ENCODE assay signal across 8 cellular contexts in the genomic region with DNA sequence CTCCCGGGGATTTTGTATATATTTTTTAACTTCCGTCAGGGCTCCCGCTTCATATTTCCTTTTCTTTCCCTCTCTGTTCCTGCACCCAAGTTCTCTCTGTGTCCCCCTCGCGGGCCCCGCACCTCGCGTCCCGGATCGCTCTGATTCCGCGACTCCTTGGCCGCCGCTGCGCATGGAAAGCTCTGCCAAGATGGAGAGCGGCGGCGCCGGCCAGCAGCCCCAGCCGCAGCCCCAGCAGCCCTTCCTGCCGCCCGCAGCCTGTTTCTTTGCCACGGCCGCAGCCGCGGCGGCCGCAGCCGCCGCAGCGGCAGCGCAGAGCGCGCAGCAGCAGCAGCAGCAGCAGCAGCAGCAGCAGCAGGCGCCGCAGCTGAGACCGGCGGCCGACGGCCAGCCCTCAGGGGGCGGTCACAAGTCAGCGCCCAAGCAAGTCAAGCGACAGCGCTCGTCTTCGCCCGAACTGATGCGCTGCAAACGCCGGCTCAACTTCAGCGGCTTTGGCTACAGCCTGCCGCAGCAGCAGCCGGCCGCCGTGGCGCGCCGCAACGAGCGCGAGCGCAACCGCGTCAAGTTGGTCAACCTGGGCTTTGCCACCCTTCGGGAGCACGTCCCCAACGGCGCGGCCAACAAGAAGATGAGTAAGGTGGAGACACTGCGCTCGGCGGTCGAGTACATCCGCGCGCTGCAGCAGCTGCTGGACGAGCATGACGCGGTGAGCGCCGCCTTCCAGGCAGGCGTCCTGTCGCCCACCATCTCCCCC. TPM values are rescaled to one million over a fixed set of nuclear protein-coding genes. Genes with fewer than 3 reads are reported as not detected.
DNase-seq lines count a peak whose midpoint lies in the region; ATAC-seq and TF ChIP-seq lines count a peak whose summit lies in the region.

No MANE protein-coding gene starts in this region.

- H3K9me3 ChIP-seq in GM23248 (ENCODE audit: low read depth) (no peaks in the 10 kb centered on the region), PC-3 (ENCODE audit: low read length) (no peaks in the 10 kb centered on the region), osteoblast (ENCODE audit: low read depth, low read length) (no peaks in the 10 kb centered on the region)

- in situ Hi-C loops in GM23248 (cut with MboI): no loop called here

- H3K9ac ChIP-seq in GM23248 (no peak overlapping the region), PC-3 (ENCODE audit: low read length) (no peak overlapping the region)

- H3K36me3 ChIP-seq in GM23248 (ENCODE audit: low read depth) (no peaks in the 10 kb centered on the region), PC-3 (ENCODE audit: low read depth, low read length) (no peaks in the 10 kb centered on the region), osteoblast (ENCODE audit: insufficient read depth, low read length) (no peaks in the 10 kb centered on the region)

- H3K27me3 ChIP-seq in GM23248 (replicated peaks; ENCODE audit: insufficient read depth) (peaks cover 78% of the 10 kb centered on the region), PC-3 (ENCODE audit: low read length) (peaks cover 91% of the 10 kb centered on the region), osteoblast (ENCODE audit: insufficient read depth, low read length) (peaks cover 60% of the 10 kb centered on the region)

- intact Hi-C loops in PC-3 (cut with micrococcal nuclease): no loop called here

- H3K4me3 ChIP-seq in GM23248 (peak overlapping the region; percentile 72), PC-3 (ENCODE audit: low read length) (peak overlapping the region; percentile 53), epithelial cell of proximal tubule (ENCODE audit: low read depth, low read length) (peak overlapping the region; percentile 40), osteoblast (ENCODE audit: insufficient read depth, low read length) (peak overlapping the region; percentile 55)

- H3K4me1 Mint-ChIP-seq in activated CD8-positive, alpha-beta memory T cell treated with anti-CD3 and anti-CD28 coated beads, Interleukin-2, amount 10 ng/mL, durations not matched to agents 7 days and 5 days: peaks cover 39% of the 10 kb centered on the region

- H3K27ac ChIP-seq in GM23248 (no peak overlapping the region), PC-3 (ENCODE audit: low read length) (no peak overlapping the region), osteoblast (ENCODE audit: low read depth, low read length) (no peak overlapping the region)

- no peaks in the 10 kb centered on the region for H3K9me3 Mint-ChIP-seq in activated CD8-positive, alpha-beta memory T cell treated with anti-CD3 and anti-CD28 coated beads, Interleukin-2, amount 10 ng/mL, durations not matched to agents 7 days and 5 days (ENCODE audit: low read depth)

- H3K36me3 Mint-ChIP-seq in activated CD8-positive, alpha-beta memory T cell treated with anti-CD3 and anti-CD28 coated beads, Interleukin-2, amount 10 ng/mL, durations not matched to agents 7 days and 5 days: peaks cover 1% of the 10 kb centered on the region

- CTCF ChIA-PET in activated CD8-positive, alpha-beta memory T cell treated with anti-CD3 and anti-CD28 coated beads, Interleukin-2, amount 10 ng/mL, durations not matched to agents 7 days and 5 days (lab: Charles Lee): interaction anchor here (1.2 kb wide), 1 partner anchor 75 kb away, joined by 3 read pairs; no protein-coding TSS in a partner anchor
- CTCF ChIA-PET in PC-3 (lab: Charles Lee): no interaction called here

- H3K4me3 Mint-ChIP-seq in activated CD8-positive, alpha-beta memory T cell treated with anti-CD3 and anti-CD28 coated beads, Interleukin-2, amount 10 ng/mL, durations not matched to agents 7 days and 5 days: peak overlapping the region; percentile 55

- H3K79me2 ChIP-seq in GM23248 (ENCODE audit: insufficient read depth) (no peaks in the 10 kb centered on the region), PC-3 (ENCODE audit: low read length) (no peaks in the 10 kb centered on the region), osteoblast (ENCODE audit: insufficient read depth, low read length) (no peaks in the 10 kb centered on the region)

- peak; percentile 49 for DNase-seq in activated CD8-positive, alpha-beta memory T cell treated with anti-CD3 and anti-CD28 coated beads, Interleukin-2, amount 10 ng/mL, durations not matched to agents 7 days and 5 days
- no peak for DNase-seq in activated CD8-positive, alpha-beta memory T cell treated with anti-CD3 and anti-CD28 coated beads, Interleukin-2, amount 50 U/mL, for 48 hours
- DNase-seq in GM23248 (peak; percentile 54), PC-3 (no peak), epithelial cell of proximal tubule (ENCODE audit: low read depth) (no peak), osteoblast (ENCODE audit: insufficient read length, low spot score, missing footprints) (peak; percentile 87), putamen (ENCODE audit: low spot score) (no peak)

- H3K4me1 ChIP-seq in GM23248 (ENCODE audit: insufficient read depth) (no peaks in the 10 kb centered on the region), PC-3 (ENCODE audit: insufficient read depth, low read length) (no peaks in the 10 kb centered on the region), osteoblast (ENCODE audit: insufficient read depth, low read length) (no peaks in the 10 kb centered on the region)

- H3K9me2 ChIP-seq in GM23248 (ENCODE audit: insufficient read depth): no peaks in the 10 kb centered on the region
- H3K9me2 ChIP-seq in PC-3 (replicated peaks; ENCODE audit: low read length): no peaks in the 10 kb centered on the region

- ATAC-seq in activated CD8-positive, alpha-beta memory T cell treated with anti-CD3 and anti-CD28 coated beads, Interleukin-2, amount 10 ng/mL, durations not matched to agents 7 days and 5 days: no peak
- ATAC-seq in PC-3: peak; percentile 42
- no peak for ATAC-seq in HG02623 (IDR thresholded peaks at IDR 0.05; ENCODE audit: unreplicated experiment)

- TF ChIP-seq CTCF in PC-3 (conservative IDR thresholded peaks at IDR 0.05; ENCODE audit: low read depth, low read length): no peak
- no peak for TF ChIP-seq CTCF in epithelial cell of proximal tubule (conservative IDR thresholded peaks at IDR 0.05; ENCODE audit: low read depth, low read length)
- TF ChIP-seq CTCF in osteoblast (IDR thresholded peaks at IDR 0.05; ENCODE audit: extremely low read depth, low read depth, low read length): no peak

- peaks cover 90% of the 10 kb centered on the region for H3K27me3 Mint-ChIP-seq in activated CD8-positive, alpha-beta memory T cell treated with anti-CD3 and anti-CD28 coated beads, Interleukin-2, amount 10 ng/mL, durations not matched to agents 7 days and 5 days

- BruUV-seq in PC-3 (replicated peaks; lab: Mats Ljungman, UMichigan): no TSS peak

- peak overlapping the region; percentile 90 for H3K4me2 ChIP-seq in GM23248 (ENCODE audit: unreplicated experiment)
- peak overlapping the region; percentile 70 for H3K4me2 ChIP-seq in PC-3 (ENCODE audit: low read length)
- H3K4me2 ChIP-seq in osteoblast (ENCODE audit: insufficient read depth, low read length): peak overlapping the region; percentile 51

- H4K20me1 ChIP-seq in GM23248 (ENCODE audit: insufficient read depth) (no peaks in the 10 kb centered on the region), PC-3 (ENCODE audit: low read length) (no peaks in the 10 kb centered on the region), osteoblast (ENCODE audit: insufficient read depth, low read length) (no peaks in the 10 kb centered on the region)

- H3K27ac Mint-ChIP-seq in activated CD8-positive, alpha-beta memory T cell treated with anti-CD3 and anti-CD28 coated beads, Interleukin-2, amount 10 ng/mL, durations not matched to agents 7 days and 5 days: no peak overlapping the region

- H3F3A ChIP-seq in GM23248 (ENCODE audit: insufficient read depth) (no peaks in the 10 kb centered on the region), PC-3 (ENCODE audit: low read length, unreplicated experiment) (no peaks in the 10 kb centered on the region)

- WGBS in GM23248 (ENCODE audit: low coverage in 1 of 2, low lambda C conversion rate in 2 of 2, missing lambda C conversion rate in 2 of 2), 2 experiments: 2% methylated on average over 66 to 78 of the region's 83 CpGs

- H2AFZ ChIP-seq in GM23248 (peak overlapping the region; percentile 64), PC-3 (ENCODE audit: low read length) (peak overlapping the region; percentile 61; the same call in 1 of the 2 replicates), osteoblast (ENCODE audit: low read length) (no peak overlapping the region)

- POLR2A ChIA-PET in PC-3 (lab: Charles Lee; ENCODE audit: unreplicated experiment): no interaction called here

RNA-seq across cellular contexts. Expression of gene ASCL1, which starts 0.8 kb away (rescaled TPM):
- not detected for total RNA-seq in activated CD8-positive, alpha-beta memory T cell treated with anti-CD3 and anti-CD28 coated beads, Interleukin-2, amount 10 ng/mL, durations not matched to agents 7 days and 5 days
- total RNA-seq in GM23248 (2014; rRNA removed; shearing (Covaris generic)): not detected in 2 replicates
- not detected in 2 replicates for polyA plus RNA-seq in GM23248 (2016; fragmentation: Nextera tagmentation; extraction: Ambion mirVana)
- total RNA-seq in PC-3 (2014; rRNA removed): not detected in 2 replicates
- total RNA-seq in epithelial cell of proximal tubule: not detected in 2 replicates
- not detected in 2 replicates for total RNA-seq in osteoblast

RNA-seq across cellular contexts. Expression of gene PAH, which starts 41.2 kb away (rescaled TPM):
- not detected for total RNA-seq in activated CD8-positive, alpha-beta memory T cell treated with anti-CD3 and anti-CD28 coated beads, Interleukin-2, amount 10 ng/mL, durations not matched to agents 7 days and 5 days
- total RNA-seq in GM23248 (2014; rRNA removed; shearing (Covaris generic)): not detected in 2 replicates
- polyA plus RNA-seq in GM23248 (2016; fragmentation: Nextera tagmentation; extraction: Ambion mirVana): not detected in 2 replicates
- not detected in 2 replicates for total RNA-seq in PC-3 (2014; rRNA removed)
- not detected in 2 replicates for total RNA-seq in epithelial cell of proximal tubule
- not detected in 2 replicates for total RNA-seq in osteoblast

Comparison
In these comparisons a context has a peak if more than half of its experiments do, and no peak if none do; other contexts are left out.
1. DNase-seq: peak in activated CD8-positive, alpha-beta memory T cell treated with anti-CD3 and anti-CD28 coated beads, Interleukin-2, amount 10 ng/mL, durations not matched to agents 7 days and 5 days (single experiment), GM23248 (single experiment) and osteoblast (single experiment); none in activated CD8-positive, alpha-beta memory T cell treated with anti-CD3 and anti-CD28 coated beads, Interleukin-2, amount 50 U/mL, for 48 hours (single experiment), PC-3 (single experiment), epithelial cell of proximal tubule (single experiment) and putamen (single experiment).
2. Peak in every context shown above with its lines, with median percentiles within 50 percentile points of each other: H3K4me2 ChIP-seq and H3K4me3 ChIP-seq.